27 cellular contexts compared by ENCODE assay signal in the genomic region with DNA sequence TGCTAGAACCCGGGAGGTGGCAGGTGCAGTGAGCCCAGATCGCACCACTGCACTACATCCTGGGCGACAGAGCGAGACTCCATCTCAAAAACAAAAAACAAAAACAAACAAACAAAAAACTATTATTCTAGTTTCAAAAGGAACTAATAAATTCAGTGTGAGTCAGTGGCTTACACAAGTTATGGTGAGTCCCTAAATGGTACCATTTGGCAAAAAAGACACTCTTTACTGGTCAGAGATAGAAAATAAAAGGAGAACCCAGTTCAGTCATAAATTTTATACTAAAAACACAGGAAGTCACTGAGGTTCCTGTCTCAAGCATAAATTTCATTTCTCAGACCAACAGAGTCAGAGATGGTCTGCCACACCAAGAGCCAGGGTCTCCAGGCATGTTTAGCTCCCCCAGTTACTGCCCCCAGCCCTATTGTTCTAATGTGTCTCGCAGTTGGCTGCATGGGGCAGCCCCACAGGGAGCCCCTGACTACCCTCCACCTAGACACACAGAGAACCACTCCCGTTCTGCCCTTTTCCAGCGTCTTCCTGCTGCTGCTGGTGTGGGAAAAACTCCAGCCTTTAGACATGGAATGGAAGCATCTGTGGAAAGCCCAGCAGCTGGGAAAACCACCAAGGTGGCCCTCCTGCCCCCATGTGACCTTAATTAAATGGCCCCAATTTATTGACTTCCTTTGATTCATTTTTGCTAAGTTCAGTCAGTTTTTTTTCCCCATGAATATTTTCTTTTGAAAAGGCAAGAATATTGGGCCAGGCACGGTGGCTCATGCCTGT.
"Had no signal": no experiment of that assay in that cellular context is flagged by ENCODE, and none has a peak within 500 bp of the region (broad histone marks: within the 10 kb centered on the region; RNA-seq: fewer than 3 reads in every experiment).

No MANE protein-coding gene starts in this region.

- H3K27me3 ChIP-seq: breast epithelium, gastrocnemius medialis, neutrophil, ovary, stomach, thyroid gland, upper lobe of right lung had no signal

- H3K4me3 Mint-ChIP-seq: activated B cell treated with CpG ODN at 0.5 μM for 24 hours; activated CD8-positive, alpha-beta memory T cell treated with anti-CD3 and anti-CD28 coated beads, Interleukin-2, amount 10 ng/mL, durations not matched to agents 7 days and 5 days; activated CD8-positive, alpha-beta T cell treated with anti-CD3 and anti-CD28 coated beads, Interleukin-2, amount 10 ng/mL, durations not matched to agents 7 days and 5 days; dendritic cell treated with granulocyte-macrophage colony-stimulating factor and Interleukin-4, amounts not matched to agents 40 ng/mL and 50 ng/mL, for 4 days; natural killer cell; stimulated activated naive B cell treated with anti-CD40 and anti-IgM and Interleukin-4, amounts not matched to agents 10 μg/mL and 1 μg/mL and 100 μg/mL, for 72 hours; T-cell had no signal

- H3K36me3 Mint-ChIP-seq: activated CD8-positive, alpha-beta memory T cell treated with anti-CD3 and anti-CD28 coated beads, Interleukin-2, amount 10 ng/mL, durations not matched to agents 7 days and 5 days; activated naive CD4-positive, alpha-beta T cell treated with anti-CD3 and anti-CD28 coated beads, Interleukin-2, amount 50 U/mL, for 72 hours; natural killer cell had no signal

- H3K9me3 ChIP-seq: breast epithelium, gastrocnemius medialis, neutrophil, ovary, prostate gland, stomach, thyroid gland, upper lobe of right lung had no signal

- H3K27ac Mint-ChIP-seq: activated B cell treated with CpG ODN at 0.5 μM for 24 hours; activated CD8-positive, alpha-beta memory T cell treated with anti-CD3 and anti-CD28 coated beads, Interleukin-2, amount 10 ng/mL, durations not matched to agents 7 days and 5 days; activated CD8-positive, alpha-beta T cell treated with anti-CD3 and anti-CD28 coated beads, Interleukin-2, amount 10 ng/mL, durations not matched to agents 7 days and 5 days; activated T-helper 2 cell treated with anti-CD3 and anti-CD28 coated beads, Interferon-gamma antibody, Interleukin-2, Interleukin-4, amounts not matched to agents 10 μg/mL and 5 μg/mL and 100 μg/mL, durations not matched to agents 14 hours and 24 hours and 36 hours; dendritic cell treated with granulocyte-macrophage colony-stimulating factor and Interleukin-4, amounts not matched to agents 40 ng/mL and 50 ng/mL, for 4 days; natural killer cell; stimulated activated naive B cell treated with anti-CD40 and anti-IgM and Interleukin-4, amounts not matched to agents 10 μg/mL and 1 μg/mL and 100 μg/mL, for 72 hours; T-cell had no signal

- DNase-seq: activated B cell treated with CpG ODN at 0.5 μM for 24 hours; activated CD8-positive, alpha-beta memory T cell treated with anti-CD3 and anti-CD28 coated beads, Interleukin-2, amount 10 ng/mL, durations not matched to agents 7 days and 5 days; activated CD8-positive, alpha-beta T cell treated with anti-CD3 and anti-CD28 coated beads, Interleukin-2, amount 10 ng/mL, durations not matched to agents 7 days and 5 days; activated T-cell treated with anti-CD3 and anti-CD28 coated beads, Interleukin-2, amount 50 U/mL, for 48 hours; central memory CD4-positive, alpha-beta T cell; effector CD4-positive, alpha-beta T cell; gastrocnemius medialis; glutamatergic neuron; islet precursor cell; left ventricle myocardium superior; midbrain; natural killer cell; ovary; retina; small intestine; stimulated activated naive B cell treated with anti-CD40 and anti-IgM and Interleukin-4, amounts not matched to agents 10 μg/mL and 1 μg/mL and 100 μg/mL, for 72 hours; stomach; T-cell; thyroid gland; upper lobe of right lung had no signal

- H3K9me3 Mint-ChIP-seq: activated B cell treated with CpG ODN at 0.5 μM for 24 hours; activated naive CD4-positive, alpha-beta T cell treated with anti-CD3 and anti-CD28 coated beads, Interleukin-2, amount 50 U/mL, for 72 hours; activated T-helper 2 cell treated with anti-CD3 and anti-CD28 coated beads, Interferon-gamma antibody, Interleukin-2, Interleukin-4, amounts not matched to agents 10 μg/mL and 5 μg/mL and 100 μg/mL, durations not matched to agents 14 hours and 24 hours and 36 hours; dendritic cell treated with granulocyte-macrophage colony-stimulating factor and Interleukin-4, amounts not matched to agents 40 ng/mL and 50 ng/mL, for 4 days; natural killer cell; stimulated activated naive B cell treated with anti-CD40 and anti-IgM and Interleukin-4, amounts not matched to agents 10 μg/mL and 1 μg/mL and 100 μg/mL, for 72 hours; T-cell had no signal

- H3K4me1 Mint-ChIP-seq: activated B cell treated with CpG ODN at 0.5 μM for 24 hours; activated CD8-positive, alpha-beta memory T cell treated with anti-CD3 and anti-CD28 coated beads, Interleukin-2, amount 10 ng/mL, durations not matched to agents 7 days and 5 days; natural killer cell; T-cell had no signal

- H3K4me3 ChIP-seq: breast epithelium, gastrocnemius medialis, ovary, prostate gland, stomach, thyroid gland, upper lobe of right lung had no signal

- H3K27ac ChIP-seq: breast epithelium, neutrophil, ovary, prostate gland, stomach, thyroid gland, upper lobe of right lung had no signal

- ATAC-seq: activated CD8-positive, alpha-beta memory T cell treated with anti-CD3 and anti-CD28 coated beads, Interleukin-2, amount 10 ng/mL, durations not matched to agents 7 days and 5 days; activated CD8-positive, alpha-beta T cell treated with anti-CD3 and anti-CD28 coated beads, Interleukin-2, amount 10 ng/mL, durations not matched to agents 7 days and 5 days; activated naive CD4-positive, alpha-beta T cell treated with anti-CD3 and anti-CD28 coated beads, Interleukin-2, amount 50 U/mL, for 72 hours; gastrocnemius medialis; left ventricle myocardium superior; natural killer cell; sciatic nerve; stimulated activated naive B cell treated with anti-CD40 and anti-IgM and Interleukin-4, amounts not matched to agents 10 μg/mL and 1 μg/mL and 100 μg/mL, for 72 hours; T-cell; upper lobe of right lung had no signal

- H3K36me3 ChIP-seq: breast epithelium, gastrocnemius medialis, neutrophil, ovary, prostate gland, stomach, thyroid gland, upper lobe of right lung had no signal

- H3K4me1 ChIP-seq: breast epithelium, prostate gland, thyroid gland, upper lobe of right lung had no signal
